Comparison of ENCODE assay signal across 31 cellular contexts in the genomic region with DNA sequence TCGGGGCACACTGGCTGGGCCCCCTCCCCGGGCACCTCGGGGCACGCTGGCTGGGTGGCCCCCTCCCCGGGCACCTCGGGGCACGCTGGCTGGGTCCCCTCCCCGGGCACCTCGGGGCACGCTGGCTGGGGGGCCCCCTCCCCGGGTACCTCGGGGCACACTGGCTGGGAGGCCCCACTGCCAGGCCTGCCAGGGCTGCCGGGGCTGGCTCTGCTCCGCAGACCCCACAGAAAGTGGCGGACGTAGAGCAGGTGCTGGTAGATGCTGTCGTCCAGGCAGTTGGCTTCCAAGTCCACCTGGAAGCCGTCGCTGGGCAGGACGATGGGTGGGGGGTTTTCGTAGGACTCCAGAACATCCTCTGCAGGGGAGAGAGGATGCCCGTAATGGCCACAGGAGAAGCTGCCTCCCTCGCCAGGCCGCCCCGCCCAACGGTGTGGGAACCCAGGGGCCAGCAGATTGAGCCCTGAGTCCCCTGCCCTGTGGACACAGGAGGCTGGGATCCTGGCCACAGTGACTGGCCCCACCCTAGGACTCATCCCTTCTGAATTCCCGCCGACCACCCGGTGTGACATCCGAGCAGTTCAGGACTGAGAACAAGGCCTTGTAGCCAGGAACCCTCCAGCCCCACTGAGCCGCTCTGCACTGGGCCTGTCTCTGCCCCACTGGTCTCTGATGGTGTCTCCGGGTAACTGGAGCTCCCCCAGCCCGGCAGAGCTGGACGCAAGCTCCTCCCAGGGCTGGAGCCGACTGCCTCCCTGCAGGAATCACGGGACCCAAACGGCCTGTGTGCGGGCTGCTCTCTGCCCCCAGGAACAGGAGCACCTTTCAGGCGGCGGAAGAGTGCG. TPM values are rescaled to one million over a fixed set of nuclear protein-coding genes. Genes with fewer than 3 reads are reported as not detected.
A peak's percentile ranks its signal among the peaks of the same experiment; 100 is the strongest.
DNase-seq lines count a peak whose midpoint lies in the region; ATAC-seq, FAIRE-seq and TF ChIP-seq lines count a peak whose summit lies in the region.
"Had no signal": no experiment of that assay in that cellular context is flagged by ENCODE, and none has a peak within 500 bp of the region (broad histone marks: within the 10 kb centered on the region; RNA-seq: fewer than 3 reads in every experiment).

No MANE protein-coding gene starts in this region.

- H3K27me3 ChIP-seq in right cardiac atrium (ENCODE audit: control insufficient read depth, insufficient read depth): no peaks in the 10 kb centered on the region
- no peaks in the 10 kb centered on the region for H3K27me3 ChIP-seq in right atrium auricular region
- H3K27me3 ChIP-seq in endodermal cell (ENCODE audit: control insufficient read depth, insufficient read depth, low read length, poor library complexity, severe bottlenecking): no peaks in the 10 kb centered on the region
- no peaks in the 10 kb centered on the region for H3K27me3 ChIP-seq in small intestine (ENCODE audit: control insufficient read depth in 2 of 2, insufficient read depth in 2 of 2, low read length in 2 of 2)
- H3K27me3 ChIP-seq: right lobe of liver, thyroid gland had no signal

- H3K27me3 Mint-ChIP-seq in endodermal cell (ENCODE audit: insufficient read depth): no peaks in the 10 kb centered on the region
- H3K27me3 Mint-ChIP-seq in nephron (ENCODE audit: low read depth): peaks cover 29% of the 10 kb centered on the region
- H3K27me3 Mint-ChIP-seq: stimulated activated naive CD8-positive, alpha-beta T cell treated with anti-CD3 and anti-CD28 coated beads, Interleukin-15, Interleukin-2, amounts not matched to agents 100 ng/mL and 50 ng/mL, for 24 hours had no signal

- H3K4me1 Mint-ChIP-seq in endodermal cell: peaks cover 2% of the 10 kb centered on the region
- no peaks in the 10 kb centered on the region for H3K4me1 Mint-ChIP-seq in nephron

- no peak overlapping the region for H3K4me3 Mint-ChIP-seq in endodermal cell
- no peak overlapping the region for H3K4me3 Mint-ChIP-seq in nephron
- H3K4me3 Mint-ChIP-seq: CD8-positive, alpha-beta T cell; stimulated activated naive CD8-positive, alpha-beta T cell treated with anti-CD3 and anti-CD28 coated beads, Interleukin-15, Interleukin-2, amounts not matched to agents 100 ng/mL and 50 ng/mL, for 24 hours had no signal

- no peaks in the 10 kb centered on the region for H3K4me1 ChIP-seq in right cardiac atrium (ENCODE audit: control insufficient read depth, insufficient read depth, low read length)
- peaks cover 0 to 11% of the 10 kb centered on the region in 2 donors for H3K4me1 ChIP-seq in right atrium auricular region
- H3K4me1 ChIP-seq in endodermal cell (ENCODE audit: control insufficient read depth, insufficient read depth, low read length): no peaks in the 10 kb centered on the region
- no peaks in the 10 kb centered on the region for H3K4me1 ChIP-seq in small intestine (ENCODE audit: control insufficient read depth in 2 of 2, insufficient read depth in 1 of 2, low read depth in 1 of 2, low read length in 1 of 2)
- H3K4me1 ChIP-seq: A549, right lobe of liver, thyroid gland had no signal

- TF ChIP-seq CTCF in right atrium auricular region (IDR thresholded peaks at IDR 0.05) (no peak), endodermal cell (conservative IDR thresholded peaks at IDR 0.05) (no peak), nephron (IDR thresholded peaks at IDR 0.05; ENCODE audit: unreplicated experiment in 3 of 3) (no peak)

- H3K27ac ChIP-seq in right cardiac atrium (ENCODE audit: low read length) (no peak overlapping the region), right atrium auricular region (no peak overlapping the region), endodermal cell (ENCODE audit: low read depth, low read length) (peak overlapping the region; percentile 38), small intestine (ENCODE audit: low read depth in 1 of 2, low read length in 1 of 2) (no peak overlapping the region)
- H3K27ac ChIP-seq: A549, right lobe of liver, thyroid gland had no signal

- no peak for FAIRE-seq in small intestine (lab: Jason Lieb, UNC)
- FAIRE-seq: A549, endothelial cell of umbilical vein, G401.6, kidney had no signal

- no peaks in the 10 kb centered on the region for H3K9me3 ChIP-seq in right cardiac atrium (ENCODE audit: control insufficient read depth, low read length)
- no peaks in the 10 kb centered on the region for H3K9me3 ChIP-seq in right atrium auricular region
- no peaks in the 10 kb centered on the region for H3K9me3 ChIP-seq in endodermal cell (ENCODE audit: control insufficient read depth, low read length)
- no peaks in the 10 kb centered on the region for H3K9me3 ChIP-seq in small intestine (ENCODE audit: control insufficient read depth, low read depth)
- H3K9me3 ChIP-seq: A549, mucosa of descending colon, right lobe of liver, thyroid gland had no signal

- peak in 2 of 3 donors; percentile 36 to 47 for DNase-seq in right cardiac atrium
- DNase-seq in right atrium auricular region (ENCODE audit: low spot score): no peak
- peak; percentile 70 for DNase-seq in endodermal cell
- no peak for DNase-seq in small intestine
- DNase-seq: activated CD4-positive, alpha-beta T cell treated with anti-CD3 and anti-CD28 coated beads for 48 hours; activated gamma-delta T cell; activated T-cell treated with anti-CD3 and anti-CD28 coated beads, Interleukin-2, amount 50 U/mL, for 1 hour; AML-193; CD8-positive, alpha-beta T cell; cerebellar nuclear complex; DMS153; Kasumi-1; kidney; mucosa of descending colon; MV-4-11; NCI-H146; NCI-H2107; NCI-H446 treated with DMSO at 0.1 percent for 48 hours; NCI-H82; thyroid gland had no signal

- WGBS in right cardiac atrium: 85% methylated on average over 41 of the region's 41 CpGs
- WGBS in endodermal cell (ENCODE audit: insufficient coverage in 1 of 2, insufficient read length in 1 of 2), 2 experiments: 83 to 90% methylated on average over 29 to 41 of the region's 41 CpGs
- WGBS in small intestine, 3 donors: 69 to 77% (median 71%) methylated on average over 32 to 41 of the region's 41 CpGs

- H3K4me3 ChIP-seq in right cardiac atrium (ENCODE audit: low read length) (no peak overlapping the region), right atrium auricular region (no peak overlapping the region), endodermal cell (ENCODE audit: low read length) (no peak overlapping the region), small intestine (ENCODE audit: low read depth in 1 of 2, low read length in 2 of 2) (no peak overlapping the region)
- H3K4me3 ChIP-seq: A549, mucosa of descending colon, right lobe of liver, thyroid gland had no signal

- H3K36me3 ChIP-seq in right atrium auricular region (no peaks in the 10 kb centered on the region), endodermal cell (ENCODE audit: control insufficient read depth, insufficient read depth, low read length) (no peaks in the 10 kb centered on the region), small intestine (ENCODE audit: control insufficient read depth in 2 of 2, insufficient read depth in 2 of 2, low read length in 2 of 2) (no peaks in the 10 kb centered on the region)
- H3K36me3 ChIP-seq: right lobe of liver, thyroid gland had no signal

- ATAC-seq in right cardiac atrium (no peak), GM19463 (IDR thresholded peaks at IDR 0.05; ENCODE audit: unreplicated experiment) (no peak), GM18909 (IDR thresholded peaks at IDR 0.05; ENCODE audit: poor library complexity, unreplicated experiment) (no peak), HG03520 (IDR thresholded peaks at IDR 0.05; ENCODE audit: unreplicated experiment) (no peak)
- ATAC-seq: CD8-positive, alpha-beta T cell; mucosa of descending colon; right lobe of liver had no signal

- no peak overlapping the region for H3K27ac Mint-ChIP-seq in endodermal cell
- peak overlapping the region in 2 of 3 experiments; percentile 28 for H3K27ac Mint-ChIP-seq in nephron
- H3K27ac Mint-ChIP-seq: CD8-positive, alpha-beta T cell; stimulated activated naive CD8-positive, alpha-beta T cell treated with anti-CD3 and anti-CD28 coated beads, Interleukin-15, Interleukin-2, amounts not matched to agents 100 ng/mL and 50 ng/mL, for 24 hours had no signal

- H3K9me3 Mint-ChIP-seq in endodermal cell: no peaks in the 10 kb centered on the region
- no peaks in the 10 kb centered on the region for H3K9me3 Mint-ChIP-seq in nephron
- H3K9me3 Mint-ChIP-seq: CD8-positive, alpha-beta T cell; stimulated activated naive CD8-positive, alpha-beta T cell treated with anti-CD3 and anti-CD28 coated beads, Interleukin-15, Interleukin-2, amounts not matched to agents 100 ng/mL and 50 ng/mL, for 24 hours had no signal

- intact Hi-C loops in right cardiac atrium (cut with DNase I): no loop called here

- H3K36me3 Mint-ChIP-seq in endodermal cell (ENCODE audit: low read depth): peaks cover 20% of the 10 kb centered on the region
- H3K36me3 Mint-ChIP-seq in nephron (ENCODE audit: low read depth): no peaks in the 10 kb centered on the region
- H3K36me3 Mint-ChIP-seq: CD8-positive, alpha-beta T cell had no signal

- no peak overlapping the region for H3K9ac ChIP-seq in endodermal cell (ENCODE audit: extremely low read depth, low read length, poor library complexity, severe bottlenecking)

RNA-seq across cellular contexts. Expression of gene AP5Z1, which starts 28.2 kb away (rescaled TPM):
- total RNA-seq in right cardiac atrium (10 to 100 TPM; 10.5 to 17.3 (median 15.2) TPM), right atrium auricular region (1 to 10 TPM; 7.5 to 9.2 TPM), endodermal cell (10 to 100 TPM; 31.0 to 34.7 TPM)
- polyA plus RNA-seq in right cardiac atrium (12.4 TPM), small intestine (100 to 1,000 TPM in 1 of 3 donors, 10 to 100 TPM in 2; 42.3 to 116 (median 86.1) TPM)
- polyA plus RNA-seq in endodermal cell (2013, experiment 1 of 2): 13.7 TPM
- polyA plus RNA-seq in endodermal cell (2013, experiment 2 of 2): 13.7 TPM

RNA-seq across cellular contexts. Expression of gene PAPOLB, which starts 58.2 kb away (rescaled TPM):
- under 1 TPM; 0.23 to 0.39 (median 0.30) TPM for total RNA-seq in right cardiac atrium
- polyA plus RNA-seq in right cardiac atrium: 0.16 TPM
- total RNA-seq in right atrium auricular region: under 1 TPM; 0.11 to 0.28 TPM
- total RNA-seq in endodermal cell: 1 to 10 TPM; 1.2 to 1.8 TPM
- polyA plus RNA-seq in endodermal cell (2013, experiment 1 of 2): 0.11 TPM
- polyA plus RNA-seq in endodermal cell (2013, experiment 2 of 2): 0.21 TPM
- polyA plus RNA-seq in small intestine: under 1 TPM in 1 of 3 donors, not detected in 2; 0.03 TPM
- total RNA-seq: activated CD8-positive, alpha-beta memory T cell treated with anti-CD3 and anti-CD28 coated beads for 36 hours; CD8-positive, alpha-beta T cell; right lobe of liver; T-helper 2 cell treated with Interferon-gamma antibody and Interleukin-4, amounts not matched to agents 100 ng/mL and 5 ng/mL, for 36 hours had no signal
- polyA plus RNA-seq: A549, endothelial cell of umbilical vein had no signal

Comparison
In these comparisons a context has a peak if more than half of its experiments do, and no peak if none do; other contexts are left out.
1. DNase-seq: peak in right cardiac atrium (2 of 3) and endodermal cell (single experiment); none in right atrium auricular region (single experiment) and small intestine (single experiment).